Comparison of ENCODE assay signal across 8 cellular contexts in genomic region chr16:57544129-57544653, GRCh38. TPM values are rescaled to one million over a fixed set of nuclear protein-coding genes. Genes with fewer than 3 reads are reported as not detected.
DNase-seq lines count a peak whose midpoint lies in the region; ATAC-seq and TF ChIP-seq lines count a peak whose summit lies in the region.

No MANE protein-coding gene starts in this region.

- H2AFZ ChIP-seq in OCI-LY7 (ENCODE audit: low read length) = no peak overlapping the region

- H3K36me3 ChIP-seq in left ventricle myocardium inferior (no peaks in the 10 kb centered on the region), OCI-LY7 (ENCODE audit: insufficient read depth, low read length) (no peaks in the 10 kb centered on the region), right atrium auricular region (no peaks in the 10 kb centered on the region)

- H3K4me3 ChIP-seq in left ventricle myocardium inferior (no peak overlapping the region), OCI-LY7 (ENCODE audit: low read depth, low read length, poor library complexity, severe bottlenecking) (peak overlapping the region; percentile 27), right atrium auricular region (no peak overlapping the region)

- TF ChIP-seq CTCF in left ventricle myocardium inferior (IDR thresholded peaks at IDR 0.05; ENCODE audit: borderline replicate concordance) = no peak
- no peak for TF ChIP-seq CTCF in OCI-LY7 (conservative IDR thresholded peaks at IDR 0.05; ENCODE audit: low read length)
- no peak for TF ChIP-seq CTCF in right atrium auricular region (IDR thresholded peaks at IDR 0.05)

- no peaks in the 10 kb centered on the region for H3K9me2 ChIP-seq in OCI-LY7 (ENCODE audit: insufficient read depth, low read length)

- intact Hi-C loops in Right ventricle myocardium inferior (cut with DNase I) = no loop called here
- intact Hi-C loops in left ventricle myocardium inferior (cut with micrococcal nuclease) = no loop called here
- intact Hi-C loops in OCI-LY7 (cut with micrococcal nuclease; ENCODE audit: unreplicated experiment) = loop anchor here (1.0 kb wide), 1 partner anchor 8 kb away; the partner anchor contains the start of gene CCDC102A

- peak overlapping the region; percentile 76 for H3K4me2 ChIP-seq in OCI-LY7 (ENCODE audit: low read length)

- DNase-seq in Right ventricle myocardium inferior (ENCODE audit: missing footprints) = no peak
- no peak for DNase-seq in left ventricle myocardium inferior
- DNase-seq in OCI-LY7 (ENCODE audit: low spot score) = peak; percentile 83
- DNase-seq in right atrium auricular region (ENCODE audit: low spot score) = peak; percentile 40
- no peak for DNase-seq in NCI-H146 treated with DMSO at 0.1 percent for 48 hours (lab: John Stamatoyannopoulos, UW; ENCODE audit: unreplicated experiment)
- no peak for DNase-seq in A172 (ENCODE audit: low spot score)
- no peak for DNase-seq in superior temporal gyrus (ENCODE audit: extremely low spot score)

- 0 out of 2 replicates have a peak, but pooled peaks cover 6% of the 10 kb centered on the region for H4K20me1 ChIP-seq in OCI-LY7 (ENCODE audit: insufficient read depth, low read length)

- H3K27ac ChIP-seq in left ventricle myocardium inferior (replicated peaks) (no peak overlapping the region), OCI-LY7 (ENCODE audit: low read depth, low read length, poor library complexity, severe bottlenecking) (no peak overlapping the region), right atrium auricular region (no peak overlapping the region)

- no peaks in the 10 kb centered on the region for H3K9me3 ChIP-seq in left ventricle myocardium inferior (replicated peaks)
- H3K9me3 ChIP-seq in OCI-LY7 (ENCODE audit: low read length) = no peaks in the 10 kb centered on the region
- no peaks in the 10 kb centered on the region for H3K9me3 ChIP-seq in right atrium auricular region

- POLR2A ChIA-PET in OCI-LY7 (lab: Charles Lee) = interaction anchor here (1.1 to 1.8 kb wide), 2 partner anchors 19 to 22 kb away, joined by 3 to 5 read pairs; no protein-coding TSS in a partner anchor

- CTCF ChIA-PET in OCI-LY7 (lab: Charles Lee; ENCODE audit: unreplicated experiment) = no interaction called here

- H3K27me3 ChIP-seq in left ventricle myocardium inferior (ENCODE audit: low read depth) (peaks cover 4% of the 10 kb centered on the region), right atrium auricular region (no peaks in the 10 kb centered on the region)

- no peaks in the 10 kb centered on the region for H3K79me2 ChIP-seq in OCI-LY7 (ENCODE audit: insufficient read depth, low read depth, low read length)

- ATAC-seq in Right ventricle myocardium inferior (peak; percentile 49), HG02884 (IDR thresholded peaks at IDR 0.05; ENCODE audit: unreplicated experiment) (peak; percentile 83)

- no TSS peak for BruUV-seq in OCI-LY7 (replicated peaks; lab: Mats Ljungman, UMichigan)

- H3K4me1 ChIP-seq in left ventricle myocardium inferior (no peaks in the 10 kb centered on the region), OCI-LY7 (ENCODE audit: insufficient read depth, low read length, poor library complexity, severe bottlenecking) (peaks cover 61% of the 10 kb centered on the region), right atrium auricular region (no peaks in the 10 kb centered on the region)

RNA-seq across cellular contexts. Expression of gene ADGRG5, which starts 1.7 kb away (rescaled TPM):
- 0.32 TPM for total RNA-seq in Right ventricle myocardium inferior
- not detected for total RNA-seq in left ventricle myocardium inferior
- total RNA-seq in OCI-LY7 (2014; rRNA removed; shearing (Covaris generic)) = 0.39 TPM in 1 of 2 replicates, not detected in the other
- 0.37 and 1.3 TPM in 2 replicates for total RNA-seq in OCI-LY7 (2022)
- under 1 TPM; 0.08 to 0.44 TPM for total RNA-seq in right atrium auricular region
- total RNA-seq in A172 (2014; rRNA removed; shearing (Covaris generic)) = not detected in 2 replicates

RNA-seq across cellular contexts. Expression of gene CCDC102A, which starts 7.8 kb away (rescaled TPM):
- total RNA-seq in Right ventricle myocardium inferior (10.9 TPM), left ventricle myocardium inferior (11.3 TPM), OCI-LY7 (2022) (6.7 and 7.1 TPM in 2 replicates), right atrium auricular region (10 to 100 TPM; 11.2 to 15.1 TPM)
- 4.2 and 4.8 TPM in 2 replicates for total RNA-seq in OCI-LY7 (2014; rRNA removed; shearing (Covaris generic))
- 6.9 and 16.5 TPM in 2 replicates for total RNA-seq in A172 (2014; rRNA removed; shearing (Covaris generic))

RNA-seq across cellular contexts. Expression of gene DOK4, which starts 57.9 kb away (rescaled TPM):
- total RNA-seq in Right ventricle myocardium inferior (8.4 TPM), left ventricle myocardium inferior (10.0 TPM), OCI-LY7 (2022) (1.0 and 1.1 TPM in 2 replicates), right atrium auricular region (10 to 100 TPM; 15.2 to 34.2 TPM)
- total RNA-seq in OCI-LY7 (2014; rRNA removed; shearing (Covaris generic)) = 0.09 and 0.13 TPM in 2 replicates
- 61.3 and 78.6 TPM in 2 replicates for total RNA-seq in A172 (2014; rRNA removed; shearing (Covaris generic))

Comparison
In these comparisons a context has a peak if more than half of its experiments do, and no peak if none do; other contexts are left out.
1. DNase-seq: peak in OCI-LY7 (single experiment) and right atrium auricular region (single experiment); none in Right ventricle myocardium inferior (single experiment), left ventricle myocardium inferior (single experiment), NCI-H146 treated with DMSO at 0.1 percent for 48 hours (single experiment), A172 (single experiment) and superior temporal gyrus (single experiment).